ENCODE assay signal across 1 cellular context in the genomic region with DNA sequence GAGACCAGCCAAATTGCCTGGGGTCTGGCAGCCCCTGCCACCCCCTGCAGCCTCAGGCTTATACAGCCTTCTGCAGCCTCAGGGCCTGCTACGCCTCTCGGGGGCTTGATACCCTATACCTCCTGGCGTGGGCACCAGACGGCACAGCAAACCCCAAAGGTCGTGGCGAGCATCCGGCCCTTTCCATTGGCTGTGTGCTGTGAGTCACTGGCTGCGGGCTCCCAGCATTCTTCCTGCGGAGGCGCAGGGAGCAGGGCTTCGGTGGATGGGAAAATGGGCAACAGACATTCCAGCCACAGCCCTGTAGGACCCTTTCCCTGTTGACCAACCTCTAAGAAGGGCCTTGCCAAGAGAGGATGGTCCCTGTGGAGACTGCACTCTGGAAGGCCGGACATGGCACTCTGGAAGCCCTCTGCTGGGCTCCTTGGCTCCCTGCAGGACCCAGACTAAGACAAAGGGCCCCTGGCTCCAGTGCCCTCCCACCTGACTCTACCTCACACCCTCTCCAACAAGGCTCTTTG.
TF ChIP-seq lines count a peak whose summit lies in the region.

No MANE protein-coding gene starts in this region.

TF ChIP-seq in H1, 55 proteins besides CTCF, POLR2A, EP300 and RAD21 (continued from another document):
- TF ChIP-seq, protein P1, sequence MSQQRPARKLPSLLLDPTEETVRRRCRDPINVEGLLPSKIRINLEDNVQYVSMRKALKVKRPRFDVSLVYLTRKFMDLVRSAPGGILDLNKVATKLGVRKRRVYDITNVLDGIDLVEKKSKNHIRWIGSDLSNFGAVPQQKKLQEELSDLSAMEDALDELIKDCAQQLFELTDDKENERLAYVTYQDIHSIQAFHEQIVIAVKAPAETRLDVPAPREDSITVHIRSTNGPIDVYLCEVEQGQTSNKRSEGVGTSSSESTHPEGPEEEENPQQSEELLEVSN (IDR thresholded peaks at IDR 0.05) = no peak
- TF ChIP-seq SIRT6 (IDR thresholded peaks at IDR 0.05; ENCODE audit: low read length) = no peak
- TF ChIP-seq JUND (IDR thresholded peaks at IDR 0.05; ENCODE audit: low read length) = no peak
- no peak for TF ChIP-seq PHF8 (conservative IDR thresholded peaks at IDR 0.05; ENCODE audit: low read depth, low read length)
- TF ChIP-seq, protein P2, sequence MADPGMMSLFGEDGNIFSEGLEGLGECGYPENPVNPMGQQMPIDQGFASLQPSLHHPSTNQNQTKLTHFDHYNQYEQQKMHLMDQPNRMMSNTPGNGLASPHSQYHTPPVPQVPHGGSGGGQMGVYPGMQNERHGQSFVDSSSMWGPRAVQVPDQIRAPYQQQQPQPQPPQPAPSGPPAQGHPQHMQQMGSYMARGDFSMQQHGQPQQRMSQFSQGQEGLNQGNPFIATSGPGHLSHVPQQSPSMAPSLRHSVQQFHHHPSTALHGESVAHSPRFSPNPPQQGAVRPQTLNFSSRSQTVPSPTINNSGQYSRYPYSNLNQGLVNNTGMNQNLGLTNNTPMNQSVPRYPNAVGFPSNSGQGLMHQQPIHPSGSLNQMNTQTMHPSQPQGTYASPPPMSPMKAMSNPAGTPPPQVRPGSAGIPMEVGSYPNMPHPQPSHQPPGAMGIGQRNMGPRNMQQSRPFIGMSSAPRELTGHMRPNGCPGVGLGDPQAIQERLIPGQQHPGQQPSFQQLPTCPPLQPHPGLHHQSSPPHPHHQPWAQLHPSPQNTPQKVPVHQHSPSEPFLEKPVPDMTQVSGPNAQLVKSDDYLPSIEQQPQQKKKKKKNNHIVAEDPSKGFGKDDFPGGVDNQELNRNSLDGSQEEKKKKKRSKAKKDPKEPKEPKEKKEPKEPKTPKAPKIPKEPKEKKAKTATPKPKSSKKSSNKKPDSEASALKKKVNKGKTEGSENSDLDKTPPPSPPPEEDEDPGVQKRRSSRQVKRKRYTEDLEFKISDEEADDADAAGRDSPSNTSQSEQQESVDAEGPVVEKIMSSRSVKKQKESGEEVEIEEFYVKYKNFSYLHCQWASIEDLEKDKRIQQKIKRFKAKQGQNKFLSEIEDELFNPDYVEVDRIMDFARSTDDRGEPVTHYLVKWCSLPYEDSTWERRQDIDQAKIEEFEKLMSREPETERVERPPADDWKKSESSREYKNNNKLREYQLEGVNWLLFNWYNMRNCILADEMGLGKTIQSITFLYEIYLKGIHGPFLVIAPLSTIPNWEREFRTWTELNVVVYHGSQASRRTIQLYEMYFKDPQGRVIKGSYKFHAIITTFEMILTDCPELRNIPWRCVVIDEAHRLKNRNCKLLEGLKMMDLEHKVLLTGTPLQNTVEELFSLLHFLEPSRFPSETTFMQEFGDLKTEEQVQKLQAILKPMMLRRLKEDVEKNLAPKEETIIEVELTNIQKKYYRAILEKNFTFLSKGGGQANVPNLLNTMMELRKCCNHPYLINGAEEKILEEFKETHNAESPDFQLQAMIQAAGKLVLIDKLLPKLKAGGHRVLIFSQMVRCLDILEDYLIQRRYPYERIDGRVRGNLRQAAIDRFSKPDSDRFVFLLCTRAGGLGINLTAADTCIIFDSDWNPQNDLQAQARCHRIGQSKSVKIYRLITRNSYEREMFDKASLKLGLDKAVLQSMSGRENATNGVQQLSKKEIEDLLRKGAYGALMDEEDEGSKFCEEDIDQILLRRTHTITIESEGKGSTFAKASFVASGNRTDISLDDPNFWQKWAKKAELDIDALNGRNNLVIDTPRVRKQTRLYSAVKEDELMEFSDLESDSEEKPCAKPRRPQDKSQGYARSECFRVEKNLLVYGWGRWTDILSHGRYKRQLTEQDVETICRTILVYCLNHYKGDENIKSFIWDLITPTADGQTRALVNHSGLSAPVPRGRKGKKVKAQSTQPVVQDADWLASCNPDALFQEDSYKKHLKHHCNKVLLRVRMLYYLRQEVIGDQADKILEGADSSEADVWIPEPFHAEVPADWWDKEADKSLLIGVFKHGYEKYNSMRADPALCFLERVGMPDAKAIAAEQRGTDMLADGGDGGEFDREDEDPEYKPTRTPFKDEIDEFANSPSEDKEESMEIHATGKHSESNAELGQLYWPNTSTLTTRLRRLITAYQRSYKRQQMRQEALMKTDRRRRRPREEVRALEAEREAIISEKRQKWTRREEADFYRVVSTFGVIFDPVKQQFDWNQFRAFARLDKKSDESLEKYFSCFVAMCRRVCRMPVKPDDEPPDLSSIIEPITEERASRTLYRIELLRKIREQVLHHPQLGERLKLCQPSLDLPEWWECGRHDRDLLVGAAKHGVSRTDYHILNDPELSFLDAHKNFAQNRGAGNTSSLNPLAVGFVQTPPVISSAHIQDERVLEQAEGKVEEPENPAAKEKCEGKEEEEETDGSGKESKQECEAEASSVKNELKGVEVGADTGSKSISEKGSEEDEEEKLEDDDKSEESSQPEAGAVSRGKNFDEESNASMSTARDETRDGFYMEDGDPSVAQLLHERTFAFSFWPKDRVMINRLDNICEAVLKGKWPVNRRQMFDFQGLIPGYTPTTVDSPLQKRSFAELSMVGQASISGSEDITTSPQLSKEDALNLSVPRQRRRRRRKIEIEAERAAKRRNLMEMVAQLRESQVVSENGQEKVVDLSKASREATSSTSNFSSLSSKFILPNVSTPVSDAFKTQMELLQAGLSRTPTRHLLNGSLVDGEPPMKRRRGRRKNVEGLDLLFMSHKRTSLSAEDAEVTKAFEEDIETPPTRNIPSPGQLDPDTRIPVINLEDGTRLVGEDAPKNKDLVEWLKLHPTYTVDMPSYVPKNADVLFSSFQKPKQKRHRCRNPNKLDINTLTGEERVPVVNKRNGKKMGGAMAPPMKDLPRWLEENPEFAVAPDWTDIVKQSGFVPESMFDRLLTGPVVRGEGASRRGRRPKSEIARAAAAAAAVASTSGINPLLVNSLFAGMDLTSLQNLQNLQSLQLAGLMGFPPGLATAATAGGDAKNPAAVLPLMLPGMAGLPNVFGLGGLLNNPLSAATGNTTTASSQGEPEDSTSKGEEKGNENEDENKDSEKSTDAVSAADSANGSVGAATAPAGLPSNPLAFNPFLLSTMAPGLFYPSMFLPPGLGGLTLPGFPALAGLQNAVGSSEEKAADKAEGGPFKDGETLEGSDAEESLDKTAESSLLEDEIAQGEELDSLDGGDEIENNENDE (IDR thresholded peaks at IDR 0.05; ENCODE audit: insufficient replicate concordance, low read length) = no peak
TF ChIP-seq in H1: peak in this region for 0.
